37 cellular contexts compared by ENCODE assay signal in genomic region chr6:97469451-97469850, GRCh38.
DNase-seq lines count a peak whose midpoint lies in the region; ATAC-seq, FAIRE-seq and TF ChIP-seq lines count a peak whose summit lies in the region.
"Had no signal": no experiment of that assay in that cellular context is flagged by ENCODE, and none has a peak within 500 bp of the region (broad histone marks: within the 10 kb centered on the region; RNA-seq: fewer than 3 reads in every experiment).

No MANE protein-coding gene starts in this region.

- H3K56ac ChIP-seq in H1 (replicated peaks; ENCODE audit: insufficient read length, low read depth, low read length) = peak overlapping the region; percentile 17

- no peak for TF ChIP-seq RAD21 in H1 (IDR thresholded peaks at IDR 0.05 in 1 of 2, conservative IDR thresholded peaks at IDR 0.05 in 1 of 2; ENCODE audit: low read depth in 2 of 2, low read length in 2 of 2)

- H2BK20ac ChIP-seq in H1 (ENCODE audit: low read length) = no peak overlapping the region

- TF ChIP-seq POLR2A in H1 (IDR thresholded peaks at IDR 0.05; ENCODE audit: control extremely low read depth in 1 of 2, low read depth in 2 of 2, low read length in 2 of 2) = no peak

- no peaks in the 10 kb centered on the region for H3K36me3 ChIP-seq in A673 (ENCODE audit: insufficient read depth, low read length, poor library complexity, severe bottlenecking)
- H3K36me3 ChIP-seq in SK-N-MC (ENCODE audit: insufficient read depth, low read length) = no peaks in the 10 kb centered on the region; the same call in 1 of the 2 replicates
- no peaks in the 10 kb centered on the region for H3K36me3 ChIP-seq in H1 (ENCODE audit: control insufficient read depth in 2 of 4, insufficient read depth in 4 of 4, low read length in 3 of 4)
- H3K36me3 ChIP-seq: BE2C; BLaER1; BLaER1 treated with 17β-estradiol and CSF1 and Interleukin-3, amounts not matched to agents 10 nM and 100 nM had no signal

- peak overlapping the region; percentile 40 for H3K27ac Mint-ChIP-seq in nephron progenitor cell
- H3K27ac Mint-ChIP-seq: B cell; CD4-positive, alpha-beta memory T cell; CD4-positive, alpha-beta T cell; CD4-positive, CD25-positive, alpha-beta regulatory T cell; CD8-positive, alpha-beta memory T cell; CD8-positive, alpha-beta T cell had no signal

- no peaks in the 10 kb centered on the region for H4K20me1 ChIP-seq in H1 (replicated peaks in 1 of 2; ENCODE audit: control insufficient read depth in 1 of 2, insufficient read depth in 2 of 2, low read length in 2 of 2)
- H4K20me1 ChIP-seq: BLaER1; BLaER1 treated with 17β-estradiol and CSF1 and Interleukin-3, amounts not matched to agents 10 nM and 100 nM had no signal

- DNase-seq in A673 (ENCODE audit: low spot score) (peak; percentile 57), SK-N-MC (ENCODE audit: low read depth, low spot score) (peak; percentile 67), H1 (ENCODE audit: low read depth in 1 of 2, low spot score in 2 of 2) (no peak), nephron progenitor cell (no peak), GM19238 (ENCODE audit: insufficient read length, low spot score) (no peak), NCI-H128 (lab: John Stamatoyannopoulos, UW; ENCODE audit: unreplicated experiment) (no peak), mucosa of gallbladder (ENCODE audit: low spot score) (no peak)
- DNase-seq: 8988T; ACHN; AML-193; BE2C; C1 segment of cervical spinal cord; Caco-2; Calu3; CD4-positive, alpha-beta memory T cell; CD4-positive, alpha-beta T cell; CD4-positive, CD25-positive, alpha-beta regulatory T cell; CD8-positive, alpha-beta memory T cell; CD8-positive, alpha-beta T cell; COR-L47; DMS 273 treated with DMSO at 0.1 percent for 48 hours; DMS153; DMS53; DMS79; DMS79 treated with DMSO at 0.1 percent for 48 hours; DND-41; EL had no signal

- H3K36me3 Mint-ChIP-seq in nephron progenitor cell (ENCODE audit: low read depth) = no peaks in the 10 kb centered on the region
- H3K36me3 Mint-ChIP-seq: CD14-positive monocyte; CD4-positive, alpha-beta memory T cell; CD4-positive, CD25-positive, alpha-beta regulatory T cell; CD8-positive, alpha-beta memory T cell; CD8-positive, alpha-beta T cell had no signal

- H3K4me3 ChIP-seq in A673 (ENCODE audit: low read depth, low read length, poor library complexity, severe bottlenecking) = no peak overlapping the region
- peak overlapping the region; percentile 26 for H3K4me3 ChIP-seq in SK-N-MC
- no peak overlapping the region for H3K4me3 ChIP-seq in H1 (ENCODE audit: extremely low read depth in 1 of 4, insufficient read depth in 2 of 4, low read depth in 3 of 4, low read length in 4 of 4)
- H3K4me3 ChIP-seq: A549; BLaER1; BLaER1 treated with 17β-estradiol and CSF1 and Interleukin-3, amounts not matched to agents 10 nM and 100 nM had no signal

- H4K91ac ChIP-seq in H1 (replicated peaks; ENCODE audit: insufficient read length, low read length) = no peak overlapping the region

- CTCF ChIA-PET in A673 (lab: Charles Lee) (interaction anchor here (0.7 to 0.9 kb wide), 2 partner anchors 254 to 1376 kb away, joined by 3 to 12 read pairs; no protein-coding TSS in a partner anchor), H1 (lab: Charles Lee; ENCODE audit: partially characterized antibody) (interaction anchor here (1.1 to 1.7 kb wide), 2 partner anchors 13 to 19 kb away, joined by 3 to 4 read pairs; no protein-coding TSS in a partner anchor)

- no peak overlapping the region for H2BK120ac ChIP-seq in H1 (replicated peaks; ENCODE audit: low read depth, low read length)

- no peaks in the 10 kb centered on the region for H3K23me2 ChIP-seq in H1 (ENCODE audit: low read depth, low read length)

- no peak overlapping the region for H2AK5ac ChIP-seq in H1 (ENCODE audit: low read depth, low read length)

- H2AFZ ChIP-seq in H1 (ENCODE audit: low read length) = no peak overlapping the region

- POLR2A ChIA-PET in A673 (lab: Charles Lee; ENCODE audit: low non-redundant PET) = interaction anchor here (0.6 kb wide), 1 partner anchor 184 kb away, joined by 10 read pairs; no protein-coding TSS in a partner anchor
- POLR2A ChIA-PET in H1 (lab: Charles Lee; ENCODE audit: partially characterized antibody) = no interaction called here

- H3K27me3 Mint-ChIP-seq in nephron progenitor cell (ENCODE audit: low read depth, poor library complexity) = no peaks in the 10 kb centered on the region

- H4K8ac ChIP-seq in H1 (ENCODE audit: extremely low read depth, insufficient read depth, low read length) = no peak overlapping the region

- intact Hi-C loops in A673 (cut with micrococcal nuclease; ENCODE audit: unreplicated experiment) = loop anchor here (1.0 to 10.0 kb wide), 3 partner anchors 29 to 1365 kb away; partner anchors contain the start of gene POU3F2

- no peaks in the 10 kb centered on the region for H3K9me3 ChIP-seq in A673 (ENCODE audit: low read depth, low read length, poor library complexity, severe bottlenecking)
- no peaks in the 10 kb centered on the region for H3K9me3 ChIP-seq in SK-N-MC (ENCODE audit: low read depth, low read length)
- no peaks in the 10 kb centered on the region for H3K9me3 ChIP-seq in H1 (ENCODE audit: insufficient read depth in 2 of 2, low read depth in 1 of 2, low read length in 1 of 2)
- H3K9me3 ChIP-seq: A549; BE2C; BLaER1; BLaER1 treated with 17β-estradiol and CSF1 and Interleukin-3, amounts not matched to agents 10 nM and 100 nM; Caco-2 had no signal

- no TSS peak for BruUV-seq in A673 (replicated peaks; lab: Mats Ljungman, UMichigan)

- no peaks in the 10 kb centered on the region for H3K79me2 ChIP-seq in H1 (ENCODE audit: control insufficient read depth in 1 of 2, insufficient read depth in 2 of 2, low read length in 2 of 2)

- no peaks in the 10 kb centered on the region for H3K9me3 Mint-ChIP-seq in nephron progenitor cell
- H3K9me3 Mint-ChIP-seq: CD4-positive, alpha-beta memory T cell; CD4-positive, alpha-beta T cell; CD8-positive, alpha-beta T cell had no signal

- H2BK5ac ChIP-seq in H1 (ENCODE audit: low read depth, low read length) = no peak overlapping the region

- ATAC-seq in GM21381 (IDR thresholded peaks at IDR 0.05; ENCODE audit: unreplicated experiment) = no peak
- ATAC-seq: A549; CD8-positive, alpha-beta T cell had no signal

- no peak overlapping the region for H2BK12ac ChIP-seq in H1 (ENCODE audit: low read depth, low read length)

- no peak overlapping the region for H3K14ac ChIP-seq in H1 (ENCODE audit: insufficient read length)

- H3K4me1 Mint-ChIP-seq in nephron progenitor cell = peaks cover 42% of the 10 kb centered on the region
- H3K4me1 Mint-ChIP-seq: B cell; CD14-positive monocyte; CD4-positive, alpha-beta memory T cell; CD4-positive, CD25-positive, alpha-beta regulatory T cell; CD8-positive, alpha-beta memory T cell had no signal

- TF ChIP-seq EP300 in H1 (IDR thresholded peaks at IDR 0.05; ENCODE audit: borderline replicate concordance in 1 of 2, low read depth in 2 of 2, low read length in 2 of 2) = no peak

- no peaks in the 10 kb centered on the region for H3K79me1 ChIP-seq in H1 (ENCODE audit: low read depth, low read length)

- no peak overlapping the region for H3K4ac ChIP-seq in H1 (replicated peaks; ENCODE audit: insufficient read length, low read depth, low read length)

- no peak overlapping the region for H4K5ac ChIP-seq in H1 (ENCODE audit: insufficient read length, low read depth, low read length)

- H3K4me2 ChIP-seq in H1 (ENCODE audit: insufficient read depth in 1 of 2, low read depth in 2 of 2, low read length in 2 of 2) = no peak overlapping the region
- H3K4me2 ChIP-seq: A549; BLaER1; BLaER1 treated with 17β-estradiol and CSF1 and Interleukin-3, amounts not matched to agents 10 nM and 100 nM had no signal

- no peak overlapping the region for H3K18ac ChIP-seq in H1 (ENCODE audit: extremely low read depth, low read length)

- no peak overlapping the region for H2BK15ac ChIP-seq in H1 (ENCODE audit: low read length)

- H3K4me1 ChIP-seq in A673 (ENCODE audit: insufficient read depth, low read length, poor library complexity, severe bottlenecking) = peaks cover 77% of the 10 kb centered on the region
- H3K4me1 ChIP-seq in H1 (replicated peaks in 1 of 4; ENCODE audit: control insufficient read depth in 3 of 4, insufficient read depth in 4 of 4, low read length in 3 of 4) = peaks cover 2 to 6% (median 4%) of the 10 kb centered on the region in 4 experiments; a peak in 3 of 7 replicates
- H3K4me1 ChIP-seq: A549; BE2C; BLaER1; BLaER1 treated with 17β-estradiol and CSF1 and Interleukin-3, amounts not matched to agents 10 nM and 100 nM; Caco-2 had no signal

- H3K4me3 Mint-ChIP-seq in nephron progenitor cell = no peak overlapping the region
- H3K4me3 Mint-ChIP-seq: B cell; CD14-positive monocyte; CD4-positive, alpha-beta memory T cell; CD4-positive, alpha-beta T cell; CD4-positive, CD25-positive, alpha-beta regulatory T cell; CD8-positive, alpha-beta memory T cell; CD8-positive, alpha-beta T cell had no signal

- peak overlapping the region; percentile 79 for H3K9ac ChIP-seq in SK-N-MC (ENCODE audit: insufficient read length)
- no peak overlapping the region for H3K9ac ChIP-seq in H1 (replicated peaks in 1 of 4; ENCODE audit: extremely low read depth in 1 of 4, low read depth in 3 of 4, low read length in 3 of 4)
- H3K9ac ChIP-seq: BLaER1; BLaER1 treated with 17β-estradiol and CSF1 and Interleukin-3, amounts not matched to agents 10 nM and 100 nM had no signal

- 80% methylated on average over 1 of the region's 1 CpG; no CpG with 5 or more reads in 1 of the 2 experiments for whole genome bisulfite sequencing in H1 (ENCODE audit: extremely low coverage in 1 of 2, insufficient coverage in 1 of 2, insufficient read length in 1 of 2, insufficient replicate concordance in 2 of 2, low coverage in 1 of 2, low lambda C conversion rate in 2 of 2, missing lambda C conversion rate in 1 of 2), 2 experiments

- peak overlapping the region; percentile 94 for H3K27ac ChIP-seq in A673 (ENCODE audit: low read depth, low read length, poor library complexity, severe bottlenecking)
- peak overlapping the region; percentile 100 for H3K27ac ChIP-seq in SK-N-MC
- H3K27ac ChIP-seq in H1 (ENCODE audit: low read depth, low read length) = no peak overlapping the region
- H3K27ac ChIP-seq: 22Rv1; A549; BLaER1; BLaER1 treated with 17β-estradiol and CSF1 and Interleukin-3, amounts not matched to agents 10 nM and 100 nM; C4-2B had no signal

- TF ChIP-seq CTCF in A673 (conservative IDR thresholded peaks at IDR 0.05; ENCODE audit: low read depth, low read length) (no peak), H1 (IDR thresholded peaks at IDR 0.05; ENCODE audit: control extremely low read depth in 1 of 3, insufficient read depth in 1 of 3, low read depth in 1 of 3, low read length in 3 of 3) (no peak), nephron progenitor cell (IDR thresholded peaks at IDR 0.05) (no peak)

- no peak for FAIRE-seq in H1 (lab: Jason Lieb, UNC)
- FAIRE-seq: A204.1, A549, D721Med had no signal

- H3K23ac ChIP-seq in H1 (ENCODE audit: insufficient read length) = no peak overlapping the region

- H3K27me3 ChIP-seq in A673 (replicated peaks; ENCODE audit: insufficient read depth, low read depth, low read length, poor library complexity) = no peaks in the 10 kb centered on the region
- no peaks in the 10 kb centered on the region for H3K27me3 ChIP-seq in H1 (replicated peaks in 1 of 4; ENCODE audit: control insufficient read depth in 3 of 4, extremely low read depth in 1 of 4, insufficient read depth in 3 of 4, low read length in 3 of 4)
- H3K27me3 ChIP-seq: BE2C; BLaER1; BLaER1 treated with 17β-estradiol and CSF1 and Interleukin-3, amounts not matched to agents 10 nM and 100 nM had no signal

Comparison
In these comparisons a context has a peak if more than half of its experiments do, and no peak if none do; other contexts are left out.
1. DNase-seq: peak in A673 (single experiment) and SK-N-MC (single experiment); none in H1 (0 of 2), nephron progenitor cell (single experiment), GM19238 (single experiment), NCI-H128 (single experiment) and mucosa of gallbladder (single experiment).